In the genomic region with DNA sequence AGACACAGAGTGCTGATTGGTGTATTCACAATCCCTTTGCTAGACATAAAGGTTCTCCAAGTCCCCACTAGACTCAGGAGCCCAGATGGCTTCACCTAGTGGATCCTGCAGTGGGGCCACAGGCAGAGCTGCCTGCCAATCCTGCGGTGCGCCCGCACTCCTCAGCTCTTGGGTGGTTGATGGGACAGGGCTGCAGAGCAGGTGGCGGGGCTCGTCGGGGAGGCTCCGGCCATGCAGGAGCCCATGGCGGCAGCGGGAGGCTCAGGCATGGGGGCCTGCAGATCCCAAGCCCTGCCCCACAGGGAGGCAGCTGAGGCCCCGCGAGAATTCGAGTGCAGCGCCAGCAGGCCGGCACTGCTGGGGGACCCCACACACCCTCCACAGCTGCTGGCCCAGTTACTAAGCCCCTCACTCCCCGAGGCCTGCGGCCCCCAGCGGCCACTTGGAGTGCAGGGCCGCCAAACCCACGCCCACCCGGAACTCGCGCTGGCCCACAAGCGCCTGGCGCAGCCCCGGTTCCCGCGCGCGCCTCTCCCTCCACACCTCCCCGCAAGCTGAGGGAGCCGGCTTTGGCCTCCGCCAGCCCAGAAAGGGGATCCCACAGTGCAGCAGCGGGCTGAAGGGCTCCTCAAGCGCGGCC, we compare ENCODE assay signal across 1 cellular context.
TF ChIP-seq lines count a peak whose summit lies in the region.

No MANE protein-coding gene starts in this region.

TF ChIP-seq in GM23338, 12 proteins besides CTCF, POLR2A, EP300 and RAD21 (continued from another document):
- TF ChIP-seq, protein P1, sequence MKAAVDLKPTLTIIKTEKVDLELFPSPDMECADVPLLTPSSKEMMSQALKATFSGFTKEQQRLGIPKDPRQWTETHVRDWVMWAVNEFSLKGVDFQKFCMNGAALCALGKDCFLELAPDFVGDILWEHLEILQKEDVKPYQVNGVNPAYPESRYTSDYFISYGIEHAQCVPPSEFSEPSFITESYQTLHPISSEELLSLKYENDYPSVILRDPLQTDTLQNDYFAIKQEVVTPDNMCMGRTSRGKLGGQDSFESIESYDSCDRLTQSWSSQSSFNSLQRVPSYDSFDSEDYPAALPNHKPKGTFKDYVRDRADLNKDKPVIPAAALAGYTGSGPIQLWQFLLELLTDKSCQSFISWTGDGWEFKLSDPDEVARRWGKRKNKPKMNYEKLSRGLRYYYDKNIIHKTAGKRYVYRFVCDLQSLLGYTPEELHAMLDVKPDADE (IDR thresholded peaks at IDR 0.05): no peak
- TF ChIP-seq JUNB (IDR thresholded peaks at IDR 0.05; ENCODE audit: unreplicated experiment) (no peak), ZNF114 (CRISPR knock-in tag; IDR thresholded peaks at IDR 0.05) (no peak), EZH2 (IDR thresholded peaks at IDR 0.05; ENCODE audit: low read depth, unreplicated experiment) (no peak), EZH2phosphoT487 (IDR thresholded peaks at IDR 0.05; ENCODE audit: unreplicated experiment) (no peak), POLR2AphosphoS5 (IDR thresholded peaks at IDR 0.05; ENCODE audit: low read depth) (no peak)
- TF ChIP-seq, protein P2, sequence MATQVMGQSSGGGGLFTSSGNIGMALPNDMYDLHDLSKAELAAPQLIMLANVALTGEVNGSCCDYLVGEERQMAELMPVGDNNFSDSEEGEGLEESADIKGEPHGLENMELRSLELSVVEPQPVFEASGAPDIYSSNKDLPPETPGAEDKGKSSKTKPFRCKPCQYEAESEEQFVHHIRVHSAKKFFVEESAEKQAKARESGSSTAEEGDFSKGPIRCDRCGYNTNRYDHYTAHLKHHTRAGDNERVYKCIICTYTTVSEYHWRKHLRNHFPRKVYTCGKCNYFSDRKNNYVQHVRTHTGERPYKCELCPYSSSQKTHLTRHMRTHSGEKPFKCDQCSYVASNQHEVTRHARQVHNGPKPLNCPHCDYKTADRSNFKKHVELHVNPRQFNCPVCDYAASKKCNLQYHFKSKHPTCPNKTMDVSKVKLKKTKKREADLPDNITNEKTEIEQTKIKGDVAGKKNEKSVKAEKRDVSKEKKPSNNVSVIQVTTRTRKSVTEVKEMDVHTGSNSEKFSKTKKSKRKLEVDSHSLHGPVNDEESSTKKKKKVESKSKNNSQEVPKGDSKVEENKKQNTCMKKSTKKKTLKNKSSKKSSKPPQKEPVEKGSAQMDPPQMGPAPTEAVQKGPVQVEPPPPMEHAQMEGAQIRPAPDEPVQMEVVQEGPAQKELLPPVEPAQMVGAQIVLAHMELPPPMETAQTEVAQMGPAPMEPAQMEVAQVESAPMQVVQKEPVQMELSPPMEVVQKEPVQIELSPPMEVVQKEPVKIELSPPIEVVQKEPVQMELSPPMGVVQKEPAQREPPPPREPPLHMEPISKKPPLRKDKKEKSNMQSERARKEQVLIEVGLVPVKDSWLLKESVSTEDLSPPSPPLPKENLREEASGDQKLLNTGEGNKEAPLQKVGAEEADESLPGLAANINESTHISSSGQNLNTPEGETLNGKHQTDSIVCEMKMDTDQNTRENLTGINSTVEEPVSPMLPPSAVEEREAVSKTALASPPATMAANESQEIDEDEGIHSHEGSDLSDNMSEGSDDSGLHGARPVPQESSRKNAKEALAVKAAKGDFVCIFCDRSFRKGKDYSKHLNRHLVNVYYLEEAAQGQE (IDR thresholded peaks at IDR 0.05; ENCODE audit: unreplicated experiment): no peak
